ENCODE assay signal across 1 cellular context in genomic region chr1:160363010-160363409, GRCh38.
TF ChIP-seq lines count a peak whose summit lies in the region.

No MANE protein-coding gene starts in this region.

TF ChIP-seq in K562, 482 proteins besides CTCF, POLR2A, EP300 and RAD21 (continued from another document and continues in another):
- TF ChIP-seq ZNF592 (IDR thresholded peaks at IDR 0.05) (no peak; the same call in 1 of the 2 replicates), ZFP30 (CRISPR knock-in tag; IDR thresholded peaks at IDR 0.05; ENCODE audit: borderline replicate concordance) (no peak), PHF21A (IDR thresholded peaks at IDR 0.05; ENCODE audit: borderline replicate concordance, low read depth) (no peak), BRD4 (IDR thresholded peaks at IDR 0.05) (no peak), HES1 (IDR thresholded peaks at IDR 0.05; ENCODE audit: low read depth) (no peak), ZNF75A (CRISPR knock-in tag; IDR thresholded peaks at IDR 0.05) (no peak), ZNF707 (CRISPR knock-in tag; conservative IDR thresholded peaks at IDR 0.05) (no peak), ZNF507 (tag; conservative IDR thresholded peaks at IDR 0.05) (no peak), IRF2 (CRISPR knock-in tag; IDR thresholded peaks at IDR 0.05) (no peak), YBX1 (IDR thresholded peaks at IDR 0.05) (no peak), FIP1L1 (IDR thresholded peaks at IDR 0.05; ENCODE audit: low read depth, low read length, poor library complexity, severe bottlenecking) (no peak), ZFP91 (CRISPR knock-in tag; IDR thresholded peaks at IDR 0.05) (no peak), ZNF263 (CRISPR knock-in tag; IDR thresholded peaks at IDR 0.05; ENCODE audit: borderline replicate concordance) (no peak), ZNF282 (CRISPR knock-in tag; IDR thresholded peaks at IDR 0.05) (no peak), TAF9B (IDR thresholded peaks at IDR 0.05; ENCODE audit: partially characterized antibody) (no peak), PHF8 (IDR thresholded peaks at IDR 0.05; ENCODE audit: borderline replicate concordance, low read length) (no peak), NR4A1 (CRISPR knock-in tag; IDR thresholded peaks at IDR 0.05) (no peak), NR4A1 (tag; IDR thresholded peaks at IDR 0.05) (peak; percentile 60), SAFB2 (IDR thresholded peaks at IDR 0.05; ENCODE audit: borderline replicate concordance, low read depth, low read length, severe bottlenecking) (no peak), ZNF583 (CRISPR knock-in tag; IDR thresholded peaks at IDR 0.05) (peak; percentile 80; the same call in 1 of the 2 replicates), POLR2G (IDR thresholded peaks at IDR 0.05; ENCODE audit: low read depth, low read length) (peak; percentile 60), TAL1 (IDR thresholded peaks at IDR 0.05) (no peak), SRSF1 (IDR thresholded peaks at IDR 0.05; ENCODE audit: low read depth, low read length) (no peak), ELF2 (CRISPR knock-in tag; IDR thresholded peaks at IDR 0.05) (no peak), ZNF764 (CRISPR knock-in tag; IDR thresholded peaks at IDR 0.05; ENCODE audit: low read depth) (no peak), ZNF444 (CRISPR knock-in tag; IDR thresholded peaks at IDR 0.05) (no peak), HIVEP1 (CRISPR knock-in tag; IDR thresholded peaks at IDR 0.05) (0 out of 2 replicates have a peak, but pooled peaks have one; percentile 33), DMBX1 (CRISPR knock-in tag; IDR thresholded peaks at IDR 0.05; ENCODE audit: borderline replicate concordance) (peak; percentile 80; the same call in 1 of the 2 replicates), ZNF253 (CRISPR knock-in tag; conservative IDR thresholded peaks at IDR 0.05) (no peak)
- TF ChIP-seq, protein P1, sequence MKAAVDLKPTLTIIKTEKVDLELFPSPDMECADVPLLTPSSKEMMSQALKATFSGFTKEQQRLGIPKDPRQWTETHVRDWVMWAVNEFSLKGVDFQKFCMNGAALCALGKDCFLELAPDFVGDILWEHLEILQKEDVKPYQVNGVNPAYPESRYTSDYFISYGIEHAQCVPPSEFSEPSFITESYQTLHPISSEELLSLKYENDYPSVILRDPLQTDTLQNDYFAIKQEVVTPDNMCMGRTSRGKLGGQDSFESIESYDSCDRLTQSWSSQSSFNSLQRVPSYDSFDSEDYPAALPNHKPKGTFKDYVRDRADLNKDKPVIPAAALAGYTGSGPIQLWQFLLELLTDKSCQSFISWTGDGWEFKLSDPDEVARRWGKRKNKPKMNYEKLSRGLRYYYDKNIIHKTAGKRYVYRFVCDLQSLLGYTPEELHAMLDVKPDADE (conservative IDR thresholded peaks at IDR 0.05; ENCODE audit: control insufficient read depth, low read depth, low read length), result no peak
- TF ChIP-seq, protein P2, sequence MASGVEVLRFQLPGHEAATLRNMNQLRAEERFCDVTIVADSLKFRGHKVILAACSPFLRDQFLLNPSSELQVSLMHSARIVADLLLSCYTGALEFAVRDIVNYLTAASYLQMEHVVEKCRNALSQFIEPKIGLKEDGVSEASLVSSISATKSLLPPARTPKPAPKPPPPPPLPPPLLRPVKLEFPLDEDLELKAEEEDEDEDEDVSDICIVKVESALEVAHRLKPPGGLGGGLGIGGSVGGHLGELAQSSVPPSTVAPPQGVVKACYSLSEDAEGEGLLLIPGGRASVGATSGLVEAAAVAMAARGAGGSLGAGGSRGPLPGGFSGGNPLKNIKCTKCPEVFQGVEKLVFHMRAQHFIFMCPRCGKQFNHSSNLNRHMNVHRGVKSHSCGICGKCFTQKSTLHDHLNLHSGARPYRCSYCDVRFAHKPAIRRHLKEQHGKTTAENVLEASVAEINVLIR (CRISPR knock-in tag; IDR thresholded peaks at IDR 0.05), result no peak
- TF ChIP-seq, protein P3, sequence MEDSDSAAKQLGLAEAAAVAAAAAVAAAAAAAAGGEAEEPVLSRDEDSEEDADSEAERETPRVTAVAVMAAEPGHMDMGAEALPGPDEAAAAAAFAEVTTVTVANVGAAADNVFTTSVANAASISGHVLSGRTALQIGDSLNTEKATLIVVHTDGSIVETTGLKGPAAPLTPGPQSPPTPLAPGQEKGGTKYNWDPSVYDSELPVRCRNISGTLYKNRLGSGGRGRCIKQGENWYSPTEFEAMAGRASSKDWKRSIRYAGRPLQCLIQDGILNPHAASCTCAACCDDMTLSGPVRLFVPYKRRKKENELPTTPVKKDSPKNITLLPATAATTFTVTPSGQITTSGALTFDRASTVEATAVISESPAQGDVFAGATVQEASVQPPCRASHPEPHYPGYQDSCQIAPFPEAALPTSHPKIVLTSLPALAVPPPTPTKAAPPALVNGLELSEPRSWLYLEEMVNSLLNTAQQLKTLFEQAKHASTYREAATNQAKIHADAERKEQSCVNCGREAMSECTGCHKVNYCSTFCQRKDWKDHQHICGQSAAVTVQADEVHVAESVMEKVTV (CRISPR knock-in tag; IDR thresholded peaks at IDR 0.05), result no peak
- TF ChIP-seq, protein P4, sequence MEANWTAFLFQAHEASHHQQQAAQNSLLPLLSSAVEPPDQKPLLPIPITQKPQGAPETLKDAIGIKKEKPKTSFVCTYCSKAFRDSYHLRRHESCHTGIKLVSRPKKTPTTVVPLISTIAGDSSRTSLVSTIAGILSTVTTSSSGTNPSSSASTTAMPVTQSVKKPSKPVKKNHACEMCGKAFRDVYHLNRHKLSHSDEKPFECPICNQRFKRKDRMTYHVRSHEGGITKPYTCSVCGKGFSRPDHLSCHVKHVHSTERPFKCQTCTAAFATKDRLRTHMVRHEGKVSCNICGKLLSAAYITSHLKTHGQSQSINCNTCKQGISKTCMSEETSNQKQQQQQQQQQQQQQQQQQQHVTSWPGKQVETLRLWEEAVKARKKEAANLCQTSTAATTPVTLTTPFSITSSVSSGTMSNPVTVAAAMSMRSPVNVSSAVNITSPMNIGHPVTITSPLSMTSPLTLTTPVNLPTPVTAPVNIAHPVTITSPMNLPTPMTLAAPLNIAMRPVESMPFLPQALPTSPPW (CRISPR knock-in tag; IDR thresholded peaks at IDR 0.05), result no peak
- TF ChIP-seq, protein P5, sequence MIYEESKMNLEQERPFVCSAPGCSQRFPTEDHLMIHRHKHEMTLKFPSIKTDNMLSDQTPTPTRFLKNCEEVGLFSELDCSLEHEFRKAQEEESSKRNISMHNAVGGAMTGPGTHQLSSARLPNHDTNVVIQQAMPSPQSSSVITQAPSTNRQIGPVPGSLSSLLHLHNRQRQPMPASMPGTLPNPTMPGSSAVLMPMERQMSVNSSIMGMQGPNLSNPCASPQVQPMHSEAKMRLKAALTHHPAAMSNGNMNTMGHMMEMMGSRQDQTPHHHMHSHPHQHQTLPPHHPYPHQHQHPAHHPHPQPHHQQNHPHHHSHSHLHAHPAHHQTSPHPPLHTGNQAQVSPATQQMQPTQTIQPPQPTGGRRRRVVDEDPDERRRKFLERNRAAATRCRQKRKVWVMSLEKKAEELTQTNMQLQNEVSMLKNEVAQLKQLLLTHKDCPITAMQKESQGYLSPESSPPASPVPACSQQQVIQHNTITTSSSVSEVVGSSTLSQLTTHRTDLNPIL (CRISPR knock-in tag; IDR thresholded peaks at IDR 0.05), result no peak
